In the genomic region with DNA sequence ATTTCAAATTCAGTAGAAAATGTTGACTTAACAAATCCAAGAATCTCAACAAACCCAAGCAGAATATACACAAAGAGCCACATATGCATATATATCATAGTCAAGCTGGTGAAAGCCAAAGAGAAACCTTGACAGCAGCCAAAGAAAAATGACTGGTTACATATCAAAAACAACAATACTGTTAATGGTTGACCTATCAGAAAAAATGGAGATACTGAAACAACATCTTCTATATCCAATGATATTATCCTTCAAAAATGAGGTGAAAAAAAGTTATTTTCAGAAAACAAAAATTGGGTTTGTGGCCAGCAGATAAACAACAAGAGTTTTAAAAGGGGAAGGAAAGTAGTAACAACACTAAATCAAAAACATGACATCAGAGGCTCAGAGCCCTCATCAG, we compare ENCODE assay signal across 22 cellular contexts. TPM values are rescaled to one million over a fixed set of nuclear protein-coding genes. Genes with fewer than 3 reads are reported as not detected.
DNase-seq lines count a peak whose midpoint lies in the region; ATAC-seq, FAIRE-seq and TF ChIP-seq lines count a peak whose summit lies in the region.
"Had no signal": no experiment of that assay in that cellular context is flagged by ENCODE, and none has a peak within 500 bp of the region (broad histone marks: within the 10 kb centered on the region; RNA-seq: fewer than 3 reads in every experiment).

No MANE protein-coding gene starts in this region.

- TF ChIP-seq EP300 in K562 (IDR thresholded peaks at IDR 0.05; ENCODE audit: low read length) = no peak

- no peak for DNase-seq in activated naive CD4-positive, alpha-beta T cell treated with anti-CD3 and anti-CD28 coated beads, Interleukin-2, amount 50 U/mL, for 72 hours (ENCODE audit: low spot score in 2 of 2)
- DNase-seq in IMR-90 = peak; percentile 8
- no peak for DNase-seq in K562 (ENCODE audit: extremely low read depth in 1 of 4, low spot score in 3 of 4)
- no peak for DNase-seq in stimulated activated naive B cell treated with anti-CD40 and anti-IgM and Interleukin-4, amounts not matched to agents 10 μg/mL and 1 μg/mL and 100 μg/mL, for 72 hours
- no peak for DNase-seq in T-helper 2 cell treated with Interferon-gamma antibody and Interleukin-4, amounts not matched to agents 5 μg/mL and 100 μg/mL, for 36 hours (ENCODE audit: low spot score)
- no peak for DNase-seq in posterior cingulate gyrus
- DNase-seq: Caco-2; CD4-positive, CD25-positive, alpha-beta regulatory T cell; DMS 273 treated with DMSO at 0.1 percent for 48 hours; DMS79 treated with DMSO at 0.1 percent for 48 hours; Kasumi-1; MM.1S; NCI-H1048; NCI-H1417 treated with DMSO at 0.1 percent for 48 hours; NCI-H187; NCI-H526 had no signal

- TF ChIP-seq POLR2A in IMR-90 (IDR thresholded peaks at IDR 0.05; ENCODE audit: low read depth, low read length) (no peak), K562 (conservative IDR thresholded peaks at IDR 0.05) (no peak)

- H3K9me3 Mint-ChIP-seq in activated naive CD4-positive, alpha-beta T cell treated with anti-CD3 and anti-CD28 coated beads, Interleukin-2, amount 50 U/mL, for 24 hours = no peaks in the 10 kb centered on the region
- H3K9me3 Mint-ChIP-seq in activated naive CD4-positive, alpha-beta T cell treated with anti-CD3 and anti-CD28 coated beads, Interleukin-2, amount 50 U/mL, for 72 hours = peaks cover 4 to 21% of the 10 kb centered on the region in 2 donors
- H3K9me3 Mint-ChIP-seq in stimulated activated naive B cell treated with anti-CD40 and anti-IgM and Interleukin-4, amounts not matched to agents 10 μg/mL and 1 μg/mL and 100 μg/mL, for 72 hours = peaks cover 12 to 15% of the 10 kb centered on the region in 2 donors
- peaks cover 36% of the 10 kb centered on the region for H3K9me3 Mint-ChIP-seq in T-helper 2 cell treated with Interferon-gamma antibody and Interleukin-4, amounts not matched to agents 5 μg/mL and 100 μg/mL, for 36 hours

- dilution Hi-C loops in IMR-90 (cut with HindIII; ENCODE audit: low sequenced_read_pairs, unreplicated experiment) = no loop called here

- no peaks in the 10 kb centered on the region for H3K27me3 Mint-ChIP-seq in activated naive CD4-positive, alpha-beta T cell treated with anti-CD3 and anti-CD28 coated beads, Interleukin-2, amount 50 U/mL, for 24 hours
- no peaks in the 10 kb centered on the region for H3K27me3 Mint-ChIP-seq in stimulated activated naive B cell treated with anti-CD40 and anti-IgM and Interleukin-4, amounts not matched to agents 10 μg/mL and 1 μg/mL and 100 μg/mL, for 72 hours
- H3K27me3 Mint-ChIP-seq in T-helper 2 cell treated with Interferon-gamma antibody and Interleukin-4, amounts not matched to agents 5 μg/mL and 100 μg/mL, for 36 hours (ENCODE audit: low read depth) = no peaks in the 10 kb centered on the region
- H3K27me3 Mint-ChIP-seq: CD4-positive, CD25-positive, alpha-beta regulatory T cell had no signal

- H2AFZ ChIP-seq in IMR-90 (replicated peaks; ENCODE audit: low read length, poor library complexity) = no peak overlapping the region
- no peak overlapping the region for H2AFZ ChIP-seq in K562 (ENCODE audit: low read depth, low read length)

- no peak overlapping the region for H3K4me2 ChIP-seq in IMR-90 (ENCODE audit: low read depth, low read length)
- H3K4me2 ChIP-seq in K562 (ENCODE audit: insufficient read depth, low read length) = no peak overlapping the region
- H3K4me2 ChIP-seq: A549 had no signal

- H3K9me3 ChIP-seq in IMR-90 (ENCODE audit: control insufficient read depth, insufficient read depth, low read length) (peaks cover 9% of the 10 kb centered on the region), K562 (replicated peaks; ENCODE audit: control insufficient read depth, insufficient read depth, low read depth, low read length) (0 out of 2 replicates have a peak, but pooled peaks cover 3% of the 10 kb centered on the region)
- H3K9me3 ChIP-seq: A549, Caco-2 had no signal

- no peak for ATAC-seq in activated naive CD4-positive, alpha-beta T cell treated with anti-CD3 and anti-CD28 coated beads, Interleukin-2, amount 50 U/mL, for 72 hours
- ATAC-seq in IMR-90 (ENCODE audit: low read depth) = no peak
- no peak for ATAC-seq in K562
- no peak for ATAC-seq in stimulated activated naive B cell treated with anti-CD40 and anti-IgM and Interleukin-4, amounts not matched to agents 10 μg/mL and 1 μg/mL and 100 μg/mL, for 72 hours (replicated peaks)
- ATAC-seq: A549, Right ventricle myocardium inferior had no signal

- H2BK15ac ChIP-seq in IMR-90 (ENCODE audit: low read depth, low read length) = no peak overlapping the region

- POLR2A ChIA-PET in IMR-90 (lab: Charles Lee; ENCODE audit: unreplicated experiment) = interaction anchor here (0.7 kb wide), 1 partner anchor 389 kb away, joined by 3 read pairs; no protein-coding TSS in a partner anchor
- POLR2A ChIA-PET in K562 (lab: Yijun Ruan, JAX) = no interaction called here

- intact Hi-C loops in IMR-90 (cut with micrococcal nuclease) = no loop called here
- intact Hi-C loops in K562 (cut with micrococcal nuclease) = no loop called here
- intact Hi-C loops in posterior cingulate gyrus (cut with DNase I) = no loop called here

- H3K79me2 ChIP-seq in K562 (ENCODE audit: control insufficient read depth, insufficient read depth, low read length) = peaks cover 84% of the 10 kb centered on the region

- H3K36me3 Mint-ChIP-seq in activated naive CD4-positive, alpha-beta T cell treated with anti-CD3 and anti-CD28 coated beads, Interleukin-2, amount 50 U/mL, for 24 hours = peaks cover 51% of the 10 kb centered on the region
- H3K36me3 Mint-ChIP-seq in activated naive CD4-positive, alpha-beta T cell treated with anti-CD3 and anti-CD28 coated beads, Interleukin-2, amount 50 U/mL, for 72 hours = peaks cover 46 to 97% of the 10 kb centered on the region in 2 donors
- peaks cover 76 to 88% of the 10 kb centered on the region in 2 donors for H3K36me3 Mint-ChIP-seq in stimulated activated naive B cell treated with anti-CD40 and anti-IgM and Interleukin-4, amounts not matched to agents 10 μg/mL and 1 μg/mL and 100 μg/mL, for 72 hours
- H3K36me3 Mint-ChIP-seq in T-helper 2 cell treated with Interferon-gamma antibody and Interleukin-4, amounts not matched to agents 5 μg/mL and 100 μg/mL, for 36 hours (ENCODE audit: low read depth) = peaks cover 85% of the 10 kb centered on the region

- H3K9me1 ChIP-seq in IMR-90 (ENCODE audit: insufficient read depth, low read length) (peaks cover 7% of the 10 kb centered on the region; the same call in 1 of the 2 replicates), K562 (ENCODE audit: control insufficient read depth, insufficient read depth, low read length) (no peaks in the 10 kb centered on the region)

- H2BK5ac ChIP-seq in IMR-90 (ENCODE audit: low read depth, low read length, poor library complexity, severe bottlenecking) = no peak overlapping the region

- no peak overlapping the region for H2AK9ac ChIP-seq in IMR-90 (replicated peaks; ENCODE audit: low read depth, low read length, poor library complexity)

- H4K8ac ChIP-seq in IMR-90 (ENCODE audit: low read depth in 2 of 2, low read length in 2 of 2) = no peak overlapping the region

- CTCF ChIA-PET in IMR-90 (lab: Yijun Ruan, JAX) = no interaction called here
- CTCF ChIA-PET in K562 (lab: Yijun Ruan, JAX; ENCODE audit: low intra/inter-chr PET ratio) = no interaction called here

- H3K4me1 Mint-ChIP-seq in activated naive CD4-positive, alpha-beta T cell treated with anti-CD3 and anti-CD28 coated beads, Interleukin-2, amount 50 U/mL, for 24 hours = peaks cover 83% of the 10 kb centered on the region
- peaks cover 52 to 81% of the 10 kb centered on the region in 2 donors for H3K4me1 Mint-ChIP-seq in stimulated activated naive B cell treated with anti-CD40 and anti-IgM and Interleukin-4, amounts not matched to agents 10 μg/mL and 1 μg/mL and 100 μg/mL, for 72 hours
- peaks cover 19% of the 10 kb centered on the region for H3K4me1 Mint-ChIP-seq in T-helper 2 cell treated with Interferon-gamma antibody and Interleukin-4, amounts not matched to agents 5 μg/mL and 100 μg/mL, for 36 hours (ENCODE audit: low read depth)

- H3K27ac ChIP-seq in IMR-90 (ENCODE audit: insufficient read depth, low read length) (no peak overlapping the region), K562 (ENCODE audit: extremely low read depth, low read depth, low read length) (no peak overlapping the region)
- H3K27ac ChIP-seq: A549, SJSA1 had no signal

- no peak overlapping the region for H2BK120ac ChIP-seq in IMR-90 (ENCODE audit: low read depth, low read length)

- no peak overlapping the region for H3K4me3 ChIP-seq in IMR-90 (ENCODE audit: insufficient read depth, low read depth, low read length)
- H3K4me3 ChIP-seq in K562 = no peak overlapping the region
- H3K4me3 ChIP-seq: A549, SJSA1 had no signal

- H3K36me3 ChIP-seq in IMR-90 (ENCODE audit: control insufficient read depth, insufficient read depth, low read length) (peaks cover 4% of the 10 kb centered on the region), K562 (ENCODE audit: control insufficient read depth, insufficient read depth, low read length) (peaks cover 4% of the 10 kb centered on the region; the same call in 1 of the 3 replicates)

- no peak overlapping the region for H4K5ac ChIP-seq in IMR-90 (ENCODE audit: low read depth, low read length)

- no peak overlapping the region for H3K18ac ChIP-seq in IMR-90 (ENCODE audit: low read depth, low read length)

- H3K27ac Mint-ChIP-seq in activated naive CD4-positive, alpha-beta T cell treated with anti-CD3 and anti-CD28 coated beads, Interleukin-2, amount 50 U/mL, for 24 hours = no peak overlapping the region
- H3K27ac Mint-ChIP-seq in activated naive CD4-positive, alpha-beta T cell treated with anti-CD3 and anti-CD28 coated beads, Interleukin-2, amount 50 U/mL, for 72 hours = no peak overlapping the region
- H3K27ac Mint-ChIP-seq in stimulated activated naive B cell treated with anti-CD40 and anti-IgM and Interleukin-4, amounts not matched to agents 10 μg/mL and 1 μg/mL and 100 μg/mL, for 72 hours = peak overlapping the region; percentile 49
- H3K27ac Mint-ChIP-seq in T-helper 2 cell treated with Interferon-gamma antibody and Interleukin-4, amounts not matched to agents 5 μg/mL and 100 μg/mL, for 36 hours = no peak overlapping the region

- H2BK20ac ChIP-seq in IMR-90 (ENCODE audit: low read depth, low read length) = no peak overlapping the region

- H3K9ac ChIP-seq in IMR-90 (ENCODE audit: low read depth, low read length) (no peak overlapping the region), K562 (ENCODE audit: insufficient read depth in 1 of 2, low read depth in 2 of 2, low read length in 2 of 2) (no peak overlapping the region)

- no peak for TF ChIP-seq CTCF in IMR-90 (conservative IDR thresholded peaks at IDR 0.05; ENCODE audit: low read depth, low read length)
- no peak for TF ChIP-seq CTCF in K562 (IDR thresholded peaks at IDR 0.05 in 2 of 3, conservative IDR thresholded peaks at IDR 0.05 in 1 of 3; ENCODE audit: insufficient read depth in 2 of 3, low read depth in 1 of 3, low read length in 3 of 3)

- H4K20me1 ChIP-seq in IMR-90 (ENCODE audit: insufficient read depth, low read length) (peaks cover 44% of the 10 kb centered on the region), K562 (replicated peaks; ENCODE audit: control insufficient read depth, insufficient read depth, low read length) (0 out of 2 replicates have a peak, but pooled peaks cover 6% of the 10 kb centered on the region)

- H4K91ac ChIP-seq in IMR-90 (ENCODE audit: insufficient read depth, low read depth, low read length) = no peak overlapping the region

- peaks cover 1% of the 10 kb centered on the region; the same call in 1 of the 2 replicates for H3K4me1 ChIP-seq in IMR-90 (ENCODE audit: control insufficient read depth, insufficient read depth, low read length)
- H3K4me1 ChIP-seq in K562 (replicated peaks in 1 of 2; ENCODE audit: control insufficient read depth in 2 of 2, insufficient read depth in 2 of 2, low read length in 2 of 2) = no peaks in the 10 kb centered on the region; a peak in 3 of 5 replicates
- H3K4me1 ChIP-seq: Caco-2 had no signal

- H3K14ac ChIP-seq in IMR-90 (replicated peaks; ENCODE audit: low read depth, low read length) = no peak overlapping the region

- TF ChIP-seq RAD21 in IMR-90 (IDR thresholded peaks at IDR 0.05; ENCODE audit: low read length) = no peak
- TF ChIP-seq RAD21 in K562 (CRISPR knock-in tag; conservative IDR thresholded peaks at IDR 0.05 in 1 of 2, IDR thresholded peaks at IDR 0.05 in 1 of 2) = no peak

- no peak overlapping the region for H3K56ac ChIP-seq in IMR-90 (ENCODE audit: extremely low read depth, insufficient read depth, low read length)

- BruUV-seq in IMR-90 (replicated peaks; lab: Mats Ljungman, UMichigan) = no TSS peak
- no TSS peak for BruUV-seq in K562 (replicated peaks; lab: Mats Ljungman, UMichigan)

- in situ Hi-C loops in IMR-90 (cut with MboI; ENCODE audit: low sequenced_read_pairs) = no loop called here
- in situ Hi-C loops in K562 (cut with MboI) = no loop called here

- H3K23ac ChIP-seq in IMR-90 (ENCODE audit: low read depth, low read length) = no peak overlapping the region

- H2AK5ac ChIP-seq in IMR-90 (ENCODE audit: low read depth, low read length) = no peak overlapping the region

- no peak overlapping the region for H3K4ac ChIP-seq in IMR-90 (ENCODE audit: low read depth, low read length)

- H3K79me1 ChIP-seq in IMR-90 (ENCODE audit: low read depth in 1 of 2, low read length in 2 of 2) = peaks cover 10 to 47% of the 10 kb centered on the region in 2 experiments

- FAIRE-seq in K562 (lab: Jason Lieb, UNC) = no peak
- FAIRE-seq: A549, H54, RCC 7860 had no signal

- H3K27me3 ChIP-seq in IMR-90 (ENCODE audit: control insufficient read depth, insufficient read depth, low read length) = no peaks in the 10 kb centered on the region
- no peaks in the 10 kb centered on the region for H3K27me3 ChIP-seq in K562 (ENCODE audit: control insufficient read depth in 2 of 2, insufficient read depth in 2 of 2, low read length in 2 of 2)
- H3K27me3 ChIP-seq: SJSA1 had no signal

- H3K4me3 Mint-ChIP-seq in activated naive CD4-positive, alpha-beta T cell treated with anti-CD3 and anti-CD28 coated beads, Interleukin-2, amount 50 U/mL, for 24 hours = peak overlapping the region; percentile 11
- H3K4me3 Mint-ChIP-seq in stimulated activated naive B cell treated with anti-CD40 and anti-IgM and Interleukin-4, amounts not matched to agents 10 μg/mL and 1 μg/mL and 100 μg/mL, for 72 hours = no peak overlapping the region
- no peak overlapping the region for H3K4me3 Mint-ChIP-seq in T-helper 2 cell treated with Interferon-gamma antibody and Interleukin-4, amounts not matched to agents 5 μg/mL and 100 μg/mL, for 36 hours

RNA-seq across cellular contexts. Expression of a gene that starts 26.3 kb away (rescaled TPM):
- total RNA-seq in activated naive CD4-positive, alpha-beta T cell treated with anti-CD3 and anti-CD28 coated beads, Interleukin-2, amount 50 U/mL, for 72 hours = 10 to 100 TPM; 50.6 to 72.5 TPM
- total RNA-seq in IMR-90 (2012; rRNA removed) (45.3 and 66.7 TPM in 2 replicates), K562 (2014; rRNA removed) (30.8 and 35.1 TPM in 2 replicates), K562 (2014; rRNA removed; fragmentation: Illumina TruSeq; extraction: Trizol) (55.8 and 63.3 TPM in 2 replicates), K562 (2015; rRNA removed; fragmentation: Illumina TruSeq; extraction: Trizol) (64.2 and 71.4 TPM in 2 replicates), K562 (2021) (39.6 and 39.8 TPM in 2 replicates)
- polyA plus RNA-seq in IMR-90 (2012; rRNA removed) (7.1 and 9.0 TPM in 2 replicates), K562 (2011; rRNA removed) (21.2 and 27.6 TPM in 2 replicates), K562 (2014; fragmentation: Illumina TruSeq; extraction: Trizol) (26.5 and 32.5 TPM in 2 replicates), K562 (2014; fragmentation: Nextera tagmentation; extraction: Ambion mirVana) (10 to 100 TPM; 39.8 to 48.4 TPM), K562 (2014; rRNA removed) (18.5 and 25.3 TPM in 2 replicates)
- 1.1 and 1.3 TPM in 2 replicates for polyA plus RNA-seq in IMR-90 (2012; cell fraction: cytosol; rRNA removed)
- polyA plus RNA-seq in IMR-90 (2012; cell fraction: nucleus; rRNA removed; ENCODE audit: low replicate concordance) = 0.84 and 18.8 TPM in 2 replicates
- 41.2 and 164 TPM in 2 replicates for total RNA-seq in K562 (2011; cell fraction: chromatin; rRNA removed; ENCODE audit: low replicate concordance)
- total RNA-seq in K562 (2011; cell fraction: nucleolus; rRNA removed) = 17.8 and 23.4 TPM in 2 replicates
- total RNA-seq in K562 (2011; cell fraction: nucleoplasm; rRNA removed) = 78.6 and 160 TPM in 2 replicates
- 3.4 and 8.8 TPM in 2 replicates for polyA plus RNA-seq in K562 (2011; cell fraction: cytosol; rRNA removed)
- 12.4 and 15.1 TPM in 2 replicates for polyA plus RNA-seq in K562 (2011; cell fraction: nucleus; rRNA removed)
- 17.7 and 21.2 TPM in 2 replicates for polyA plus RNA-seq in K562 (2012)
- polyA minus RNA-seq in K562 (2011; rRNA and poly(A)+ RNA removed) = 91.2 and 91.6 TPM in 2 replicates
- 27.6 and 28.7 TPM in 2 replicates for polyA minus RNA-seq in K562 (2011; cell fraction: cytosol; rRNA and poly(A)+ RNA removed)
- polyA minus RNA-seq in K562 (2011; cell fraction: nucleus; rRNA and poly(A)+ RNA removed) = 57.5 and 74.6 TPM in 2 replicates
